In genomic region chr14:22852940-22853767, GRCh38 we compare ENCODE assay signal across 8 cellular contexts. TPM values are rescaled to one million over a fixed set of nuclear protein-coding genes. Genes with fewer than 3 reads are reported as not detected.
A peak's percentile ranks its signal among the peaks of the same experiment; 100 is the strongest.
DNase-seq lines count a peak whose midpoint lies in the region; TF ChIP-seq lines count a peak whose summit lies in the region.

No MANE protein-coding gene starts in this region.

- intact Hi-C loops in cardiac septum (cut with DNase I): loop anchor here (1.0 to 5.0 kb wide), 4 partner anchors 16 to 296 kb away; partner anchors contain the start of gene MMP14
- intact Hi-C loops in tibial artery (cut with DNase I; ENCODE audit: low total_unique reads): loop anchor here (1.0 to 10.0 kb wide), 3 partner anchors 16 to 298 kb away; partner anchors contain the start of gene MMP14

- TF ChIP-seq POLR2A in NB4 (IDR thresholded peaks at IDR 0.05; ENCODE audit: extremely low read depth, insufficient read length): no peak

- H3K4me3 ChIP-seq in NB4 (ENCODE audit: low read depth, low read length) (peak overlapping the region; percentile 52), tibial artery (peak overlapping the region; percentile 28 to 42)

- no peaks in the 10 kb centered on the region for H3K9me3 ChIP-seq in tibial artery

- H3K36me3 ChIP-seq in tibial artery: no peaks in the 10 kb centered on the region

- H3K27me3 ChIP-seq in tibial artery: no peaks in the 10 kb centered on the region

- H3K4me1 ChIP-seq in tibial artery: peaks cover 5 to 55% (median 52%) of the 10 kb centered on the region in 4 donors

- DNase-seq in DMS79 (lab: John Stamatoyannopoulos, UW) (peak; percentile 67), GOT3 (lab: John Stamatoyannopoulos, UW) (peak; percentile 39), NB4 (ENCODE audit: low read depth) (peak; percentile 90), SW480 (ENCODE audit: low spot score) (peak; percentile 84), cardiac septum (ENCODE audit: low spot score) (peak; percentile 94), pons (ENCODE audit: low spot score) (peak; percentile 71), tibial artery (peak; percentile 94 to 95)
- peak; percentile 88 for DNase-seq in activated naive CD8-positive, alpha-beta T cell treated with anti-CD3 and anti-CD28 coated beads, Interleukin-2, amount 50 U/mL, for 16 hours (ENCODE audit: low read depth, low spot score)

- H3K27ac ChIP-seq in tibial artery: peak overlapping the region; percentile 92 to 97

- peak; percentile 91 for TF ChIP-seq CTCF in NB4 (IDR thresholded peaks at IDR 0.05; ENCODE audit: low read depth, low read length)
- TF ChIP-seq CTCF in tibial artery (IDR thresholded peaks at IDR 0.05): peak; percentile 81 to 96

RNA-seq across cellular contexts. Expression of gene MMP14, which starts 16.8 kb away (rescaled TPM):
- total RNA-seq in cardiac septum: 26.1 TPM

RNA-seq across cellular contexts. Expression of gene LRP10, which starts 18.4 kb away (rescaled TPM):
- 71.0 TPM for total RNA-seq in cardiac septum

RNA-seq across cellular contexts. Expression of gene MRPL52, which starts 23.5 kb away (rescaled TPM):
- total RNA-seq in cardiac septum: 96.7 TPM

RNA-seq across cellular contexts. Expression of gene REM2, which starts 29.9 kb away (rescaled TPM):
- 0.19 TPM for total RNA-seq in cardiac septum

RNA-seq across cellular contexts. Expression of gene SLC7A7, which starts 37.9 kb away (rescaled TPM):
- total RNA-seq in cardiac septum: 2.3 TPM

Comparison
In these comparisons a context has a peak if more than half of its experiments do, and no peak if none do; other contexts are left out.
1. Peak in every context shown above with its lines: DNase-seq, H3K4me3 ChIP-seq and H3K27ac ChIP-seq.
2. DNase-seq: peak in every context shown above with its lines; median percentile 94 in tibial artery; 94 in cardiac septum; 90 in NB4; 88 in activated naive CD8-positive, alpha-beta T cell treated with anti-CD3 and anti-CD28 coated beads, Interleukin-2, amount 50 U/mL, for 16 hours; 84 in SW480; 71 in pons; 67 in DMS79; 39 in GOT3.